ENCODE assay signal across 8 cellular contexts in the genomic region with DNA sequence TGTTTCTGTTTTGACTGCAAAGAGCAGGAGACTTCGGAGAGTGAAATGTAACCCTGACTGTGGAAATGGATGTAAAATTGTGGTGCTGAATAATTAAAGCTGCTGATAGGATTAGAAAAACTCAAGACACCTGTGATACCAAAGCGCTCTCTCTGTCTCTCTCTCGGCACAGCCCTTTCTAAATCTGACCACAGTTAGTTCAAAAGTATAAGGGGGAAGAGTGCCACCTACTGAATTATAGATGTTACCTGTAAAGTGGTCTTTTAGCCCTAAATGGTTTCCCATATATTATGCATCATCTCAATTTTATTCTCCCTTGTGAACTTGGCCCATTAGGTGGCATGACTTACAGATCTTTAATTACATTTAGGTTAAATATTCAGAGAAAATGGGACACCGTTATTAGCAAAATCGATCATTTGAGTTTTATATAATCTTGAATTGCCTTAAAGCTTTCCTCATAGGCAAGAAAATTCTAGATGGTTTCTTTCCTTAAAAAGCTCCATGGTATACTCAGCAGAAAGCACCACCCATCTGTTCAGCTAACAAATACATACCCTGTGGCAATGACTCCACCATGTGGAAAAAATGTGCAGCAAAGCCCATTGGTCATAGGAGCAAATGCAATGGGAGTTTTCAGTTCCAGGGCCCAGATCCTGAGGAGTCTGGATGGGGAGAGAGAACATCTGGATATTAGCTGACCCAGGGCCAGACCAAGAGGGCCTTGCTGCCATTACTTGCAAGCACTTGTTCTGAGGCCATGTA. TPM values are rescaled to one million over a fixed set of nuclear protein-coding genes. Genes with fewer than 3 reads are reported as not detected.
DNase-seq lines count a peak whose midpoint lies in the region; ATAC-seq and TF ChIP-seq lines count a peak whose summit lies in the region.

No MANE protein-coding gene starts in this region.

- peaks cover 88% of the 10 kb centered on the region for H3K36me3 ChIP-seq in CD4-positive, CD25-positive, alpha-beta regulatory T cell (ENCODE audit: control insufficient read depth, insufficient read depth, low read length)

- no peak overlapping the region for H3K27ac ChIP-seq in CD4-positive, CD25-positive, alpha-beta regulatory T cell (ENCODE audit: insufficient read depth, low read length, poor library complexity, severe bottlenecking)

- H3K27me3 ChIP-seq in CD4-positive, CD25-positive, alpha-beta regulatory T cell (ENCODE audit: control insufficient read depth, insufficient read depth, low read length): no peaks in the 10 kb centered on the region

- no peaks in the 10 kb centered on the region for H3K27me3 Mint-ChIP-seq in CD4-positive, CD25-positive, alpha-beta regulatory T cell
- H3K27me3 Mint-ChIP-seq in T-helper 2 cell treated with Interferon-gamma antibody and Interleukin-4, amounts not matched to agents 5 μg/mL and 100 μg/mL, for 36 hours (ENCODE audit: low read depth): no peaks in the 10 kb centered on the region

- no peaks in the 10 kb centered on the region for H3K4me1 ChIP-seq in CD4-positive, CD25-positive, alpha-beta regulatory T cell (ENCODE audit: control insufficient read depth, insufficient read depth, low read length, poor library complexity, severe bottlenecking)

- peak; percentile 45 for TF ChIP-seq CTCF in HFF-Myc (IDR thresholded peaks at IDR 0.05; ENCODE audit: low read depth, low read length, missing control alignments)
- TF ChIP-seq CTCF in fibroblast of pulmonary artery (IDR thresholded peaks at IDR 0.05; ENCODE audit: low read length, missing control alignments): peak; percentile 40
- TF ChIP-seq CTCF in retinal pigment epithelial cell (conservative IDR thresholded peaks at IDR 0.05; ENCODE audit: low read depth, low read length): peak; percentile 42

- H3K4me3 Mint-ChIP-seq in CD4-positive, CD25-positive, alpha-beta regulatory T cell: no peak overlapping the region
- H3K4me3 Mint-ChIP-seq in T-helper 2 cell treated with Interferon-gamma antibody and Interleukin-4, amounts not matched to agents 5 μg/mL and 100 μg/mL, for 36 hours: peak overlapping the region; percentile 12

- no peak overlapping the region for H3K4me3 ChIP-seq in CD4-positive, CD25-positive, alpha-beta regulatory T cell (ENCODE audit: low read depth, low read length)
- H3K4me3 ChIP-seq in HFF-Myc (replicated peaks; ENCODE audit: low read depth, low read length) (no peak overlapping the region), fibroblast of pulmonary artery (replicated peaks; ENCODE audit: low read depth, low read length) (no peak overlapping the region), retinal pigment epithelial cell (ENCODE audit: low read length) (no peak overlapping the region)

- peaks cover 6 to 10% (median 7%) of the 10 kb centered on the region in 4 donors for H3K4me1 Mint-ChIP-seq in CD4-positive, CD25-positive, alpha-beta regulatory T cell
- H3K4me1 Mint-ChIP-seq in T-helper 2 cell treated with Interferon-gamma antibody and Interleukin-4, amounts not matched to agents 5 μg/mL and 100 μg/mL, for 36 hours (ENCODE audit: low read depth): peaks cover 25% of the 10 kb centered on the region

- no peaks in the 10 kb centered on the region for H3K9me3 ChIP-seq in CD4-positive, CD25-positive, alpha-beta regulatory T cell (ENCODE audit: control insufficient read depth in 2 of 2, low read length in 2 of 2)

- DNase-seq in CD4-positive, CD25-positive, alpha-beta regulatory T cell: no peak
- DNase-seq in HFF-Myc (ENCODE audit: extremely low read depth, low read depth) (peak; percentile 72), fibroblast of pulmonary artery (ENCODE audit: low read depth) (peak; percentile 60), retinal pigment epithelial cell (ENCODE audit: low read depth) (no peak), NCI-H187 treated with DMSO at 0.1 percent for 48 hours (lab: John Stamatoyannopoulos, UW) (no peak), KG1 (lab: John Stamatoyannopoulos, UW) (no peak)
- no peak for DNase-seq in T-helper 2 cell treated with Interferon-gamma antibody and Interleukin-4, amounts not matched to agents 5 μg/mL and 100 μg/mL, for 36 hours (ENCODE audit: low spot score)

- peaks cover 59% of the 10 kb centered on the region for H3K36me3 Mint-ChIP-seq in CD4-positive, CD25-positive, alpha-beta regulatory T cell
- peaks cover 81% of the 10 kb centered on the region for H3K36me3 Mint-ChIP-seq in T-helper 2 cell treated with Interferon-gamma antibody and Interleukin-4, amounts not matched to agents 5 μg/mL and 100 μg/mL, for 36 hours (ENCODE audit: low read depth)

- peak overlapping the region; percentile 10 to 71 (median 52) for H3K27ac Mint-ChIP-seq in CD4-positive, CD25-positive, alpha-beta regulatory T cell
- H3K27ac Mint-ChIP-seq in T-helper 2 cell treated with Interferon-gamma antibody and Interleukin-4, amounts not matched to agents 5 μg/mL and 100 μg/mL, for 36 hours: peak overlapping the region; percentile 85

- ATAC-seq in CD4-positive, CD25-positive, alpha-beta regulatory T cell (ENCODE audit: low read depth in 2 of 2): no peak
- no peak for ATAC-seq in HG03378 (IDR thresholded peaks at IDR 0.05; ENCODE audit: unreplicated experiment)

- no peaks in the 10 kb centered on the region for H3K9me3 Mint-ChIP-seq in CD4-positive, CD25-positive, alpha-beta regulatory T cell
- H3K9me3 Mint-ChIP-seq in T-helper 2 cell treated with Interferon-gamma antibody and Interleukin-4, amounts not matched to agents 5 μg/mL and 100 μg/mL, for 36 hours: no peaks in the 10 kb centered on the region

RNA-seq across cellular contexts. Expression of gene RFC5, which starts 18.1 kb away (rescaled TPM):
- 12.0 TPM for total RNA-seq in CD4-positive, CD25-positive, alpha-beta regulatory T cell
- 10 to 100 TPM; 19.2 to 21.1 (median 20.1) TPM for polyA plus RNA-seq in CD4-positive, CD25-positive, alpha-beta regulatory T cell

RNA-seq across cellular contexts. Expression of gene WSB2, which starts 26.4 kb away (rescaled TPM):
- total RNA-seq in CD4-positive, CD25-positive, alpha-beta regulatory T cell: 30.8 TPM
- 10 to 100 TPM; 16.0 to 26.2 (median 22.2) TPM for polyA plus RNA-seq in CD4-positive, CD25-positive, alpha-beta regulatory T cell

Comparison
In these comparisons a context has a peak if more than half of its experiments do, and no peak if none do; other contexts are left out.
1. DNase-seq: peak in HFF-Myc (single experiment) and fibroblast of pulmonary artery (single experiment); none in CD4-positive, CD25-positive, alpha-beta regulatory T cell (0 of 3), T-helper 2 cell treated with Interferon-gamma antibody and Interleukin-4, amounts not matched to agents 5 μg/mL and 100 μg/mL, for 36 hours (single experiment), retinal pigment epithelial cell (single experiment), NCI-H187 treated with DMSO at 0.1 percent for 48 hours (single experiment) and KG1 (single experiment).
2. Peak in every context shown above with its lines, with median percentiles within 50 percentile points of each other: CTCF ChIP-seq.